In the genomic region with DNA sequence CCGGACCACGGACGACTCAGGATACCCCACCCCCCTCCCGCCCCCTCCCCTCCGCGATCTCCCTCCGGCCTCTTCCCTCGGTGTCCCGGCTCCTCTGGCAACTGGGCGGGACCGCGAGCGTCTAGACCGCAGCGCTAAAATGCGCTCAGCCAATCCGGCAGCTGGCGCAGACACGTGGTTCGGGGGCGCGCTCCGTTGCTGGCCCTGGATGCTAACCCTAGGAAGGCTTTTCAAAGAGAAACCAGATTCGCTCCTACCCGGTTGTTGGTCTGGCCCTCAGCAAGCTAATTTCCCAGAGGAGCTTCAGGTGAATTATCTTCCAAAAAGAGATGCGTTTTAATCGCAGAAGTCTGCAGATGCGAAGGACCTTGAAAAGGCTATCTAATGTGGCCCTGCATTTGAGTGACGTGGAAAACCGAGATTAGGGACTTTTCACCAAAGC, we compare ENCODE assay signal across 8 cellular contexts. TPM values are rescaled to one million over a fixed set of nuclear protein-coding genes. Genes with fewer than 3 reads are reported as not detected.
DNase-seq lines count a peak whose midpoint lies in the region; ATAC-seq lines count a peak whose summit lies in the region.

A gene with protein sequence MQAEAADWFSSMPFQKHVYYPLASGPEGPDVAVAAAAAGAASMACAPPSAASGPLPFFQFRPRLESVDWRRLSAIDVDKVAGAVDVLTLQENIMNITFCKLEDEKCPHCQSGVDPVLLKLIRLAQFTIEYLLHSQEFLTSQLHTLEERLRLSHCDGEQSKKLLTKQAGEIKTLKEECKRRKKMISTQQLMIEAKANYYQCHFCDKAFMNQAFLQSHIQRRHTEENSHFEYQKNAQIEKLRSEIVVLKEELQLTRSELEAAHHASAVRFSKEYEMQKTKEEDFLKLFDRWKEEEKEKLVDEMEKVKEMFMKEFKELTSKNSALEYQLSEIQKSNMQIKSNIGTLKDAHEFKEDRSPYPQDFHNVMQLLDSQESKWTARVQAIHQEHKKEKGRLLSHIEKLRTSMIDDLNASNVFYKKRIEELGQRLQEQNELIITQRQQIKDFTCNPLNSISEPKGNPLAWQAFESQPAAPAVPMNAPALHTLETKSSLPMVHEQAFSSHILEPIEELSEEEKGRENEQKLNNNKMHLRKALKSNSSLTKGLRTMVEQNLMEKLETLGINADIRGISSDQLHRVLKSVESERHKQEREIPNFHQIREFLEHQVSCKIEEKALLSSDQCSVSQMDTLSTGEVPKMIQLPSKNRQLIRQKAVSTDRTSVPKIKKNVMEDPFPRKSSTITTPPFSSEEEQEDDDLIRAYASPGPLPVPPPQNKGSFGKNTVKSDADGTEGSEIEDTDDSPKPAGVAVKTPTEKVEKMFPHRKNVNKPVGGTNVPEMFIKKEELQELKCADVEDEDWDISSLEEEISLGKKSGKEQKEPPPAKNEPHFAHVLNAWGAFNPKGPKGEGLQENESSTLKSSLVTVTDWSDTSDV (minus strand): TSS at position 96 of the 442 bp plus-strand sequence. CDS start 2,677 bp downstream, outside the sequence.

- DNase-seq in DMS 273 (lab: John Stamatoyannopoulos, UW; ENCODE audit: unreplicated experiment) (peak; percentile 94), NAMALWA (ENCODE audit: low spot score) (peak; percentile 38), epidermal melanocyte (ENCODE audit: insufficient read length, low spot score) (peak; percentile 72), lung microvascular endothelial cell (ENCODE audit: low read depth in 2 of 2) (peak; percentile 69 to 85), superior temporal gyrus (ENCODE audit: extremely low spot score) (peak; percentile 72), T-helper 9 cell (no peak)

- H3K27me3 Mint-ChIP-seq in T-helper 1 cell treated with Interleukin-12 subunit alpha and Interleukin-12 subunit beta and Interleukin-4 antibody, amounts not matched to agents 30 μg/mL and 1 μg/mL, for 36 hours (ENCODE audit: low read depth): peaks cover 62% of the 10 kb centered on the region

- ATAC-seq in GM19468 (IDR thresholded peaks at IDR 0.05; ENCODE audit: extremely low read depth, unreplicated experiment): peak; percentile 34

- no peaks in the 10 kb centered on the region for H3K9me3 Mint-ChIP-seq in T-helper 1 cell treated with Interleukin-12 subunit alpha and Interleukin-12 subunit beta and Interleukin-4 antibody, amounts not matched to agents 30 μg/mL and 1 μg/mL, for 36 hours

- H3K4me3 Mint-ChIP-seq in T-helper 1 cell treated with Interleukin-12 subunit alpha and Interleukin-12 subunit beta and Interleukin-4 antibody, amounts not matched to agents 30 μg/mL and 1 μg/mL, for 36 hours: peak within 1 kb of the TSS; percentile 66

- no peaks in the 10 kb centered on the region for H3K36me3 Mint-ChIP-seq in T-helper 1 cell treated with Interleukin-12 subunit alpha and Interleukin-12 subunit beta and Interleukin-4 antibody, amounts not matched to agents 30 μg/mL and 1 μg/mL, for 36 hours (ENCODE audit: low read depth)

- H3K27ac Mint-ChIP-seq in T-helper 1 cell treated with Interleukin-12 subunit alpha and Interleukin-12 subunit beta and Interleukin-4 antibody, amounts not matched to agents 30 μg/mL and 1 μg/mL, for 36 hours: no peak within 1 kb of the TSS

- H3K4me1 Mint-ChIP-seq in T-helper 1 cell treated with Interleukin-12 subunit alpha and Interleukin-12 subunit beta and Interleukin-4 antibody, amounts not matched to agents 30 μg/mL and 1 μg/mL, for 36 hours (ENCODE audit: low read depth): peaks cover 8% of the 10 kb centered on the region

RNA-seq across cellular contexts. Expression of the gene that starts here (rescaled TPM):
- total RNA-seq in lung microvascular endothelial cell: 0.79 and 1.1 TPM in 2 replicates
